ENCODE assay signal across 2 cellular contexts in genomic region chr2:108619916-108620620, GRCh38.
TF ChIP-seq lines count a peak whose summit lies in the region.

No MANE protein-coding gene starts in this region.

TF ChIP-seq in IMR-90, 13 proteins besides CTCF, POLR2A, EP300 and RAD21 (continued from another document):
- TF ChIP-seq MAZ (IDR thresholded peaks at IDR 0.05; ENCODE audit: borderline replicate concordance, low read depth, low read length) = no peak
- no peak for TF ChIP-seq MXI1 (IDR thresholded peaks at IDR 0.05; ENCODE audit: borderline replicate concordance, low read depth, low read length)

TF ChIP-seq in HEK293T, 16 proteins besides CTCF, POLR2A, EP300 and RAD21 (continued from another document):
- TF ChIP-seq BHLHE40 (IDR thresholded peaks at IDR 0.05; ENCODE audit: borderline replicate concordance) = no peak
- no peak for TF ChIP-seq SP1 (IDR thresholded peaks at IDR 0.05)
TF ChIP-seq in HEK293T: peak in this region for 0.
